ENCODE assay signal across 9 cellular contexts in the genomic region with DNA sequence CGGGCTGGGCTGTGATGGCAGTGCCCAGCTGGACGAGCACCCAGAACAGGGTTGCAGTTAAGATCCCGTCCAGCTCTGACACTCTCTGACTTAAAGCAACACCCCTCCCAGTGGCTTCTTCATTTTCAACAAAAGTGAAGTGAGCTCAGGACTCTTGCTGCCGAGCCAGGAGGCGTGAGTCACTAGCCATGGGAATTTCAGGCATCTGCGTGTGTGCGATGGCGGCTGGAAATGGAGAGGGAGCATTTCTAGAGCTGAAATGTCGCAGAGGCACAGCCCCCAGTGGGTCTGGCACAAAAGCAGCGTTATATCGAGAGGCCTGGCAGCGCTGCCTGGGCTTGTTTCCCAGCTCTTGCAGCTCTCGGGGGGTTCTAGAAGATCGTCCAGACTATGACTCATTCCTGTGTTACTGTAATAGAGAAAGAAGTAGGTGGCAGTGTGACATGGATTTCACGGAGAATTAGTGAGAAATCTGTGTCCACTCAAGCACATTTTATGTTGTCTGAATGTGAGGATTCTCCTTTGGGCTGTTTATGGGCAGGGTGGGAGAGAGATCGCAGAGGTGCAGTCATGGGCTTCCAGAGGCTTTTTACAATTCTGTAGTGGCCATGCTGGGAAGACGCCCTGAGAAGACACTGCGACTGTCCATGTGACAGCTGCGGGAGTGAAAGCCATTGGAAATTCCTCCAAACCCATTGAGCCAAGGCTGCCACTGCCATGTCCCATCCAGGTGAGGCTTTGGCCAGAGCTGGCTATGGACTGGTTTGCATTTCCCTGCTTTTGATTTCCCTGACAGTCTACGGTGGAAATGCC.
DNase-seq lines count a peak whose midpoint lies in the region; ATAC-seq, FAIRE-seq and TF ChIP-seq lines count a peak whose summit lies in the region.
"Had no signal": no experiment of that assay in that cellular context is flagged by ENCODE, and none has a peak within 500 bp of the region (broad histone marks: within the 10 kb centered on the region; RNA-seq: fewer than 3 reads in every experiment).

No MANE protein-coding gene starts in this region.

- CTCF ChIA-PET in mammary epithelial cell (lab: Charles Lee; ENCODE audit: low non-redundant PET) = no interaction called here

- peaks cover 0 to 5% (median 2%) of the 10 kb centered on the region in 3 donors for H3K27me3 Mint-ChIP-seq in immature natural killer cell (ENCODE audit: low read depth in 3 of 3)

- FAIRE-seq in HTR-8/SVneo (lab: Jason Lieb, UNC) (peak; percentile 80), small intestine (lab: Jason Lieb, UNC) (no peak)

- in situ Hi-C loops in mammary epithelial cell (cut with MboI; ENCODE audit: low sequenced_read_pairs in 2 of 2) = no loop called here

- 16% methylated on average over 20 of the region's 20 CpGs for WGBS in mammary epithelial cell (ENCODE audit: low coverage, missing lambda C conversion rate)
- WGBS in small intestine, 3 donors = 58 to 73% (median 72%) methylated on average over 20 of the region's 20 CpGs

- TF ChIP-seq CTCF in mammary epithelial cell (conservative IDR thresholded peaks at IDR 0.05 in 1 of 2, IDR thresholded peaks at IDR 0.05 in 1 of 2; ENCODE audit: extremely low read depth in 1 of 2, insufficient read depth in 1 of 2, low read depth in 1 of 2, low read length in 2 of 2) = no peak

- H3K4me3 Mint-ChIP-seq in immature natural killer cell = no peak overlapping the region

- ATAC-seq in GM19035 (IDR thresholded peaks at IDR 0.05; ENCODE audit: unreplicated experiment) = no peak

- H3K36me3 Mint-ChIP-seq in immature natural killer cell = no peaks in the 10 kb centered on the region

- H3K9ac ChIP-seq in mammary epithelial cell (ENCODE audit: insufficient read depth, low read length) (peak overlapping the region; percentile 26), subcutaneous abdominal adipose tissue (ENCODE audit: low read length in 5 of 5) (peak overlapping the region; percentile 16 to 77 (median 45))

- H4K20me1 ChIP-seq in mammary epithelial cell (ENCODE audit: insufficient read depth, low read length) = no peaks in the 10 kb centered on the region

- no peaks in the 10 kb centered on the region for H3K9me3 Mint-ChIP-seq in immature natural killer cell

- H3K4me1 ChIP-seq in mammary epithelial cell (ENCODE audit: insufficient read depth, low read length) (peaks cover 46% of the 10 kb centered on the region), subcutaneous abdominal adipose tissue (ENCODE audit: control insufficient read depth in 5 of 5, insufficient read depth in 5 of 5, low read length in 5 of 5) (peaks cover 9 to 31% (median 19%) of the 10 kb centered on the region in 5 donors), small intestine (ENCODE audit: control insufficient read depth in 2 of 2, insufficient read depth in 1 of 2, low read depth in 1 of 2, low read length in 1 of 2) (no peaks in the 10 kb centered on the region)

- H3K4me2 ChIP-seq in mammary epithelial cell (ENCODE audit: insufficient read depth, low read depth, low read length) = peak overlapping the region; percentile 63

- H3K27ac Mint-ChIP-seq in immature natural killer cell = no peak overlapping the region

- no TSS peak for BruUV-seq in mammary epithelial cell (replicated peaks; lab: Mats Ljungman, UMichigan)

- no peaks in the 10 kb centered on the region for H3K79me2 ChIP-seq in mammary epithelial cell (ENCODE audit: insufficient read depth, low read length)

- H3K36me3 ChIP-seq in mammary epithelial cell (ENCODE audit: insufficient read depth, low read length) = no peaks in the 10 kb centered on the region
- H3K36me3 ChIP-seq in subcutaneous abdominal adipose tissue (ENCODE audit: control insufficient read depth in 5 of 5, insufficient read depth in 5 of 5, low read length in 5 of 5) = no peaks in the 10 kb centered on the region
- H3K36me3 ChIP-seq in small intestine (ENCODE audit: control insufficient read depth in 2 of 2, insufficient read depth in 2 of 2, low read length in 2 of 2) = no peaks in the 10 kb centered on the region

- dilution Hi-C loops in mammary epithelial cell (cut with HindIII; ENCODE audit: low sequenced_read_pairs) = loop anchor here (5.0 kb wide), 2 partner anchors 35 to 70 kb away; no protein-coding TSS in a partner anchor

- H3K27me3 ChIP-seq in mammary epithelial cell (ENCODE audit: insufficient read depth, low read length) (no peaks in the 10 kb centered on the region), subcutaneous abdominal adipose tissue (ENCODE audit: control insufficient read depth in 5 of 5, insufficient read depth in 4 of 5, low read length in 5 of 5) (no peaks in the 10 kb centered on the region), small intestine (ENCODE audit: control insufficient read depth in 2 of 2, insufficient read depth in 2 of 2, low read length in 2 of 2) (no peaks in the 10 kb centered on the region)

- H3K27ac ChIP-seq in mammary epithelial cell (ENCODE audit: insufficient read depth, low read depth, low read length) (peak overlapping the region; percentile 59), subcutaneous abdominal adipose tissue (ENCODE audit: low read depth, low read length) (peak overlapping the region; percentile 47), small intestine (ENCODE audit: low read depth in 1 of 2, low read length in 1 of 2) (peak overlapping the region in 1 of 2 donors; percentile 84)

- H3K9me3 ChIP-seq in mammary epithelial cell (replicated peaks; ENCODE audit: insufficient read depth, low read length) (no peaks in the 10 kb centered on the region), subcutaneous abdominal adipose tissue (ENCODE audit: control insufficient read depth in 5 of 5, low read length in 5 of 5) (no peaks in the 10 kb centered on the region), small intestine (ENCODE audit: control insufficient read depth, low read depth) (no peaks in the 10 kb centered on the region)

- H2AFZ ChIP-seq in mammary epithelial cell (ENCODE audit: low read depth, low read length) = peak overlapping the region; percentile 78

- intact Hi-C loops in mammary epithelial cell (cut with micrococcal nuclease) = loop anchor here (2.0 to 10.0 kb wide), 2 partner anchors 253 to 455 kb away; no protein-coding TSS in a partner anchor

- peak overlapping the region in 2 of 3 experiments; percentile 6 to 35 for H3K4me3 ChIP-seq in mammary epithelial cell (replicated peaks in 1 of 3; ENCODE audit: insufficient read depth in 1 of 3, low read depth in 2 of 3, low read length in 3 of 3)
- peak overlapping the region; percentile 25 to 65 (median 49) for H3K4me3 ChIP-seq in subcutaneous abdominal adipose tissue (ENCODE audit: low read depth in 1 of 5, low read length in 5 of 5)
- no peak overlapping the region for H3K4me3 ChIP-seq in small intestine (ENCODE audit: low read depth in 1 of 2, low read length in 2 of 2)

- H3K4me1 Mint-ChIP-seq in immature natural killer cell = no peaks in the 10 kb centered on the region

- peak; percentile 81 for DNase-seq in HTR-8/SVneo (ENCODE audit: insufficient read length, low spot score)
- peak; percentile 80 for DNase-seq in mammary epithelial cell
- DNase-seq in kidney glomerular epithelial cell (lab: John Stamatoyannopoulos, UW) = peak; percentile 74
- no peak for DNase-seq in NCI-H345 (lab: John Stamatoyannopoulos, UW)
- no peak for DNase-seq in immature natural killer cell
- DNase-seq in small intestine = no peak
- DNase-seq: activated naive CD4-positive, alpha-beta T cell treated with anti-CD3 and anti-CD28 coated beads, Interleukin-2, amount 50 U/mL, for 16 hours had no signal

Comparison
In these comparisons a context has a peak if more than half of its experiments do, and no peak if none do; other contexts are left out.
1. DNase-seq: peak in HTR-8/SVneo (single experiment), mammary epithelial cell (single experiment) and kidney glomerular epithelial cell (single experiment); none in NCI-H345 (single experiment), immature natural killer cell (0 of 3) and small intestine (single experiment).
2. H3K4me3 ChIP-seq: peak in mammary epithelial cell (2 of 3) and subcutaneous abdominal adipose tissue (5 of 5); none in small intestine (0 of 2).